ENCODE assay signal across 29 cellular contexts in the genomic region with DNA sequence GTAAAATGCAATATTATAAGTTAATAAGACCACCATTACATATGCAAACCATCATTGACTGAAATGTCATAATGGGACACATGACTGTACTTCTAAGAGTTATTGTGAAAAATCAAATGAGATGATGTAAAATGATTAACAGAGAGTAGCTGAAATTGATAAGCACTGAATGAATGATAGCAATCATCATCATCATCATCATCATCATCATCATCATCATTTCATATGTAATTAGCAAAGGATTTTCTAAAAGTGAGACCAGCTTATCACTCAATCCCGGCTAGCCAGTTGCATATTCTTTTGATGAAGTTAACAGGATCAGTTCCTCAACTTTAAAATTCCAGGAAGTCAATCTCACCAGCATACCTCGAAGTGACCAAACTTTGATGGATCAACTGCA.
"Had no signal": no experiment of that assay in that cellular context is flagged by ENCODE, and none has a peak within 500 bp of the region (broad histone marks: within the 10 kb centered on the region; RNA-seq: fewer than 3 reads in every experiment).

No MANE protein-coding gene starts in this region.

- DNase-seq: stimulated activated CD4-positive, alpha-beta T cell treated with anti-CD3 and anti-CD28 coated beads, Interleukin-2, amount 100 ng/mL, for 48 hours; stimulated activated CD4-positive, alpha-beta T cell treated with anti-CD3 and anti-CD28 coated beads, Interleukin-4, amount 100 ng/mL, for 1 hour; stimulated activated CD4-positive, alpha-beta T cell treated with anti-CD3 and anti-CD28 coated beads, Interleukin-4, amount 100 ng/mL, for 24 hours; stimulated activated CD4-positive, alpha-beta T cell treated with anti-CD3 and anti-CD28 coated beads, Interleukin-4, amount 100 ng/mL, for 4 hours; stimulated activated CD8-positive, alpha-beta memory T cell treated with anti-CD3 and anti-CD28 coated beads, Interleukin-4, amount 100 ng/mL, for 48 hours; stimulated activated naive B cell treated with anti-CD40 and anti-IgM and Interleukin-4, amounts not matched to agents 10 μg/mL and 1 μg/mL and 100 μg/mL, for 72 hours; stimulated activated naive CD4-positive, alpha-beta T cell; stimulated activated naive CD4-positive, alpha-beta T cell treated with Interleukin-2 at 50 U/mL for 16 hours; stimulated activated naive CD8-positive, alpha-beta T cell treated with anti-CD3 and anti-CD28 coated beads, Interleukin-15, amount 100 ng/mL, for 72 hours; stimulated activated naive CD8-positive, alpha-beta T cell treated with anti-CD3 and anti-CD28 coated beads, Interleukin-15, Interleukin-2, amounts not matched to agents 100 U/mL and 50 U/mL, for 24 hours; stomach; substantia nigra; testis; thyroid gland; tibial artery; transverse colon; trophoblast cell; upper lobe of left lung; upper lobe of right lung; uterus had no signal

- H3K36me3 ChIP-seq: stomach, suprapubic skin, thoracic aorta, thyroid gland, tibial artery, tibial nerve, transverse colon, upper lobe of left lung, upper lobe of right lung, uterus, vagina had no signal

- H3K27ac Mint-ChIP-seq: stimulated activated effector memory CD8-positive, alpha-beta T cell treated with anti-CD3 and anti-CD28 coated beads, Interleukin-12 subunit alpha, Interleukin-12 subunit beta, amount 100 ng/mL, for 72 hours; stimulated activated memory B cell treated with anti-CD40 and anti-IgM and Interleukin-4, amounts not matched to agents 10 μg/mL and 1 μg/mL and 100 μg/mL, for 72 hours; stimulated activated naive B cell treated with anti-CD40 and anti-IgM and Interleukin-4, amounts not matched to agents 10 μg/mL and 1 μg/mL and 100 μg/mL, for 72 hours; stimulated activated naive CD8-positive, alpha-beta T cell treated with anti-CD3 and anti-CD28 coated beads, Interleukin-15, amount 100 ng/mL, for 72 hours; stimulated activated naive CD8-positive, alpha-beta T cell treated with anti-CD3 and anti-CD28 coated beads, Interleukin-15, Interleukin-2, amounts not matched to agents 100 ng/mL and 50 ng/mL, for 24 hours; type B pancreatic cell had no signal

- H3K27me3 ChIP-seq: stomach, suprapubic skin, testis, thyroid gland, tibial artery, tibial nerve, transverse colon, upper lobe of left lung, upper lobe of right lung, uterus, vagina had no signal

- H3K36me3 Mint-ChIP-seq: stimulated activated effector memory CD8-positive, alpha-beta T cell treated with anti-CD3 and anti-CD28 coated beads, Interleukin-12 subunit alpha, Interleukin-12 subunit beta, amount 100 ng/mL, for 72 hours; stimulated activated memory B cell treated with anti-CD40 and anti-IgM and Interleukin-4, amounts not matched to agents 10 μg/mL and 1 μg/mL and 100 μg/mL, for 72 hours; stimulated activated naive B cell treated with anti-CD40 and anti-IgM and Interleukin-4, amounts not matched to agents 10 μg/mL and 1 μg/mL and 100 μg/mL, for 72 hours; type B pancreatic cell had no signal

- FAIRE-seq: urothelium cell line had no signal

- H3K4me1 ChIP-seq: uterus had no signal

- H3K4me3 ChIP-seq: stomach, suprapubic skin, testis, thoracic aorta, thyroid gland, tibial artery, tibial nerve, transverse colon, upper lobe of left lung, upper lobe of right lung, uterus, vagina had no signal

- H3K27me3 Mint-ChIP-seq: stimulated activated naive B cell treated with anti-CD40 and anti-IgM and Interleukin-4, amounts not matched to agents 10 μg/mL and 1 μg/mL and 100 μg/mL, for 72 hours; stimulated activated naive CD8-positive, alpha-beta T cell treated with anti-CD3 and anti-CD28 coated beads, Interleukin-15, amount 100 ng/mL, for 72 hours; stimulated activated naive CD8-positive, alpha-beta T cell treated with anti-CD3 and anti-CD28 coated beads, Interleukin-15, Interleukin-2, amounts not matched to agents 100 ng/mL and 50 ng/mL, for 24 hours had no signal

- H3K4me1 Mint-ChIP-seq: stimulated activated effector memory CD8-positive, alpha-beta T cell treated with anti-CD3 and anti-CD28 coated beads, Interleukin-12 subunit alpha, Interleukin-12 subunit beta, amount 100 ng/mL, for 72 hours; stimulated activated memory B cell treated with anti-CD40 and anti-IgM and Interleukin-4, amounts not matched to agents 10 μg/mL and 1 μg/mL and 100 μg/mL, for 72 hours; stimulated activated naive CD8-positive, alpha-beta T cell treated with anti-CD3 and anti-CD28 coated beads, Interleukin-15, amount 100 ng/mL, for 72 hours had no signal

- H3K9me3 ChIP-seq: stomach, suprapubic skin, testis, thyroid gland, tibial nerve, transverse colon, upper lobe of left lung, upper lobe of right lung, uterus, vagina had no signal

- H3K9me3 Mint-ChIP-seq: stimulated activated memory B cell treated with anti-CD40 and anti-IgM and Interleukin-4, amounts not matched to agents 10 μg/mL and 1 μg/mL and 100 μg/mL, for 72 hours; stimulated activated naive B cell treated with anti-CD40 and anti-IgM and Interleukin-4, amounts not matched to agents 10 μg/mL and 1 μg/mL and 100 μg/mL, for 72 hours; stimulated activated naive CD8-positive, alpha-beta T cell treated with anti-CD3 and anti-CD28 coated beads, Interleukin-15, Interleukin-2, amounts not matched to agents 100 ng/mL and 50 ng/mL, for 24 hours; type B pancreatic cell had no signal

- H3K27ac ChIP-seq: stomach, suprapubic skin, testis, thoracic aorta, thyroid gland, tibial artery, transverse colon, upper lobe of left lung, upper lobe of right lung, uterus, vagina had no signal

- H3K4me3 Mint-ChIP-seq: stimulated activated effector memory CD8-positive, alpha-beta T cell treated with anti-CD3 and anti-CD28 coated beads, Interleukin-12 subunit alpha, Interleukin-12 subunit beta, amount 100 ng/mL, for 72 hours; stimulated activated memory B cell treated with anti-CD40 and anti-IgM and Interleukin-4, amounts not matched to agents 10 μg/mL and 1 μg/mL and 100 μg/mL, for 72 hours; stimulated activated naive B cell treated with anti-CD40 and anti-IgM and Interleukin-4, amounts not matched to agents 10 μg/mL and 1 μg/mL and 100 μg/mL, for 72 hours; stimulated activated naive CD8-positive, alpha-beta T cell treated with anti-CD3 and anti-CD28 coated beads, Interleukin-15, amount 100 ng/mL, for 72 hours; stimulated activated naive CD8-positive, alpha-beta T cell treated with anti-CD3 and anti-CD28 coated beads, Interleukin-15, Interleukin-2, amounts not matched to agents 100 ng/mL and 50 ng/mL, for 24 hours; type B pancreatic cell had no signal

- ATAC-seq: stimulated activated effector memory CD8-positive, alpha-beta T cell treated with anti-CD3 and anti-CD28 coated beads, Interleukin-12 subunit alpha, Interleukin-12 subunit beta, amount 100 ng/mL, for 72 hours; stimulated activated memory B cell treated with anti-CD40 and anti-IgM and Interleukin-4, amounts not matched to agents 10 μg/mL and 1 μg/mL and 100 μg/mL, for 72 hours; stimulated activated naive B cell treated with anti-CD40 and anti-IgM and Interleukin-4, amounts not matched to agents 10 μg/mL and 1 μg/mL and 100 μg/mL, for 72 hours; stimulated activated naive CD8-positive, alpha-beta T cell treated with anti-CD3 and anti-CD28 coated beads, Interleukin-15, amount 100 ng/mL, for 72 hours; stimulated activated naive CD8-positive, alpha-beta T cell treated with anti-CD3 and anti-CD28 coated beads, Interleukin-15, Interleukin-2, amounts not matched to agents 100 U/mL and 50 U/mL, for 24 hours; upper lobe of right lung had no signal
